ENCODE assay signal across 7 cellular contexts in genomic region chr20:10171864-10172751, GRCh38. TPM values are rescaled to one million over a fixed set of nuclear protein-coding genes. Genes with fewer than 3 reads are reported as not detected.
A peak's percentile ranks its signal among the peaks of the same experiment; 100 is the strongest.
DNase-seq lines count a peak whose midpoint lies in the region; ATAC-seq and TF ChIP-seq lines count a peak whose summit lies in the region.

No MANE protein-coding gene starts in this region.

- no peaks in the 10 kb centered on the region for H3K79me2 ChIP-seq in trophoblast cell (ENCODE audit: control insufficient read depth, insufficient read depth, low read length, poor library complexity)

- no peak overlapping the region for H3K9ac ChIP-seq in trophoblast cell (ENCODE audit: low read length)

- H3K14ac ChIP-seq in trophoblast cell (ENCODE audit: low read length), result peak overlapping the region; percentile 42

- H4K12ac ChIP-seq in trophoblast cell (ENCODE audit: low read depth, low read length), result peak overlapping the region; percentile 21

- H4K8ac ChIP-seq in trophoblast cell (ENCODE audit: low read depth, low read length), result peak overlapping the region; percentile 4

- no peak overlapping the region for H2AK5ac ChIP-seq in trophoblast cell (ENCODE audit: low read length)

- H3K4me2 ChIP-seq in trophoblast cell (ENCODE audit: low read length), result peak overlapping the region; percentile 80

- no CpG with 5 or more reads among the region's 47 CpGs for WGBS in trophoblast cell (ENCODE audit: extremely low coverage, insufficient coverage, insufficient read length)

- no peak for TF ChIP-seq CTCF in left ventricle myocardium inferior (IDR thresholded peaks at IDR 0.05; ENCODE audit: borderline replicate concordance)

- intact Hi-C loops in left ventricle myocardium inferior (cut with micrococcal nuclease), result no loop called here

- peaks cover 8 to 15% of the 10 kb centered on the region in 2 donors for H3K9me3 Mint-ChIP-seq in activated naive CD4-positive, alpha-beta T cell treated with anti-CD3 and anti-CD28 coated beads, Interleukin-2, amount 50 U/mL, for 72 hours

- H3K9me3 ChIP-seq in left ventricle myocardium inferior (replicated peaks), result peaks cover 11% of the 10 kb centered on the region
- H3K9me3 ChIP-seq in trophoblast cell (ENCODE audit: insufficient read depth, low read depth, low read length), result no peaks in the 10 kb centered on the region

- no peak overlapping the region for H4K91ac ChIP-seq in trophoblast cell (ENCODE audit: low read depth, low read length)

- H3K27ac Mint-ChIP-seq in activated naive CD4-positive, alpha-beta T cell treated with anti-CD3 and anti-CD28 coated beads, Interleukin-2, amount 50 U/mL, for 72 hours, result no peak overlapping the region

- peaks cover 0 to 12% of the 10 kb centered on the region in 2 donors for H3K36me3 Mint-ChIP-seq in activated naive CD4-positive, alpha-beta T cell treated with anti-CD3 and anti-CD28 coated beads, Interleukin-2, amount 50 U/mL, for 72 hours

- peaks cover 11% of the 10 kb centered on the region for H3K4me1 ChIP-seq in left ventricle myocardium inferior
- H3K4me1 ChIP-seq in trophoblast cell (ENCODE audit: control insufficient read depth in 1 of 2, insufficient read depth in 2 of 2, low read length in 2 of 2), result peaks cover 3 to 6% of the 10 kb centered on the region in 2 experiments

- peak; percentile 77 to 83 for ATAC-seq in activated naive CD4-positive, alpha-beta T cell treated with anti-CD3 and anti-CD28 coated beads, Interleukin-2, amount 50 U/mL, for 72 hours

- no peak overlapping the region for H3K18ac ChIP-seq in trophoblast cell (ENCODE audit: low read length)

- H2AFZ ChIP-seq in trophoblast cell (ENCODE audit: insufficient read depth, low read length, poor library complexity), result peak overlapping the region; percentile 37

- H3K27ac ChIP-seq in left ventricle myocardium inferior (replicated peaks) (no peak overlapping the region), trophoblast cell (ENCODE audit: low read depth, low read length) (no peak overlapping the region)

- H3K23ac ChIP-seq in trophoblast cell (ENCODE audit: low read length), result no peak overlapping the region

- H2BK5ac ChIP-seq in trophoblast cell (ENCODE audit: low read depth, low read length, poor library complexity), result no peak overlapping the region

- no peak overlapping the region for H2BK12ac ChIP-seq in trophoblast cell (ENCODE audit: low read length)

- H3K4ac ChIP-seq in trophoblast cell (ENCODE audit: low read depth, low read length), result no peak overlapping the region

- H2BK120ac ChIP-seq in trophoblast cell (ENCODE audit: insufficient read depth, low read length, poor library complexity), result no peak overlapping the region

- DNase-seq in H4 (ENCODE audit: low spot score) (peak; percentile 87), NCI-H526 (lab: John Stamatoyannopoulos, UW) (peak; percentile 10 to 48), left ventricle myocardium inferior (no peak), trophoblast cell (no peak), epidermal melanocyte (ENCODE audit: insufficient read length, low spot score) (no peak)
- DNase-seq in activated naive CD4-positive, alpha-beta T cell treated with anti-CD3 and anti-CD28 coated beads, Interleukin-2, amount 50 U/mL, for 72 hours (ENCODE audit: low spot score in 2 of 2), result peak in 1 of 2 donors; percentile 14
- DNase-seq in NK-92 treated with Interleukin-12 subunit alpha and Interleukin-12 subunit beta, amount 100 ng/mL, for 24 hours (lab: John Stamatoyannopoulos, UW), result no peak

- peak overlapping the region; percentile 58 for H3K4me3 ChIP-seq in left ventricle myocardium inferior
- H3K4me3 ChIP-seq in trophoblast cell (ENCODE audit: low read depth, low read length), result peak overlapping the region; percentile 66

- H3K27me3 ChIP-seq in left ventricle myocardium inferior (ENCODE audit: low read depth) (peaks cover 45% of the 10 kb centered on the region), trophoblast cell (ENCODE audit: insufficient read depth, low read length) (no peaks in the 10 kb centered on the region)

- H3K36me3 ChIP-seq in left ventricle myocardium inferior, result no peaks in the 10 kb centered on the region
- H3K36me3 ChIP-seq in trophoblast cell (ENCODE audit: control insufficient read depth in 1 of 2, insufficient read depth in 2 of 2, low read length in 2 of 2), result no peaks in the 10 kb centered on the region

- no peaks in the 10 kb centered on the region for H3K79me1 ChIP-seq in trophoblast cell (ENCODE audit: low read length)

RNA-seq across cellular contexts. Expression of gene SNAP25, which starts 46.5 kb away (rescaled TPM):
- total RNA-seq in H4 (2014; rRNA removed; shearing (Covaris generic)), result 0.74 and 1.2 TPM in 2 replicates
- under 1 TPM; 0.12 to 0.61 TPM for total RNA-seq in activated naive CD4-positive, alpha-beta T cell treated with anti-CD3 and anti-CD28 coated beads, Interleukin-2, amount 50 U/mL, for 72 hours
- total RNA-seq in left ventricle myocardium inferior, result 0.22 TPM
- polyA plus RNA-seq in trophoblast cell (2013), result 2.4 and 2.8 TPM in 2 replicates

Comparison
In these comparisons a context has a peak if more than half of its experiments do, and no peak if none do; other contexts are left out.
1. DNase-seq: peak in H4 (single experiment) and NCI-H526 (2 of 2); none in left ventricle myocardium inferior (single experiment), trophoblast cell (0 of 2), epidermal melanocyte (single experiment) and NK-92 treated with Interleukin-12 subunit alpha and Interleukin-12 subunit beta, amount 100 ng/mL, for 24 hours (single experiment).